19 cellular contexts compared by ENCODE assay signal in genomic region chr2:149036507-149037293, GRCh38. TPM values are rescaled to one million over a fixed set of nuclear protein-coding genes. Genes with fewer than 3 reads are reported as not detected.
"Had no signal": no experiment of that assay in that cellular context is flagged by ENCODE, and none has a peak within 500 bp of the region (broad histone marks: within the 10 kb centered on the region; RNA-seq: fewer than 3 reads in every experiment).

No MANE protein-coding gene starts in this region.

- H3K9me3 ChIP-seq: breast epithelium, pancreas, tibial artery had no signal

- H3K27ac ChIP-seq: breast epithelium, pancreas, tibial artery had no signal

- ATAC-seq: esophagus mucosa, left cardiac atrium, pancreas had no signal

- DNase-seq: activated CD4-positive, alpha-beta T cell treated with anti-CD3 and anti-CD28 coated beads, Interleukin-2, amount 50 U/mL, for 4 hours; activated effector memory CD4-positive, alpha-beta T cell treated with anti-CD3 and anti-CD28 coated beads, Interleukin-2, amount 50 U/mL, for 16 hours; activated naive CD8-positive, alpha-beta T cell treated with anti-CD3 and anti-CD28 coated beads for 36 hours; activated T-cell treated with anti-CD3 and anti-CD28 coated beads, Interleukin-2, amount 50 U/mL, for 1 hour; anterior cingulate cortex; glutamatergic neuron; immature natural killer cell; left cardiac atrium; pancreas; retina; stimulated activated CD4-positive, alpha-beta T cell treated with anti-CD3 and anti-CD28 coated beads, Interleukin-15, amount 100 ng/mL, for 24 hours; stimulated activated CD4-positive, alpha-beta T cell treated with anti-CD3 and anti-CD28 coated beads, Interleukin-4, amount 100 ng/mL, for 4 hours; tibial artery had no signal

- H3K4me1 ChIP-seq: breast epithelium, pancreas had no signal

- H3K4me3 Mint-ChIP-seq: activated naive CD8-positive, alpha-beta T cell treated with anti-CD3 and anti-CD28 coated beads for 36 hours; immature natural killer cell; natural killer cell treated with Interleukin-12 subunit alpha and Interleukin-12 subunit beta and Interleukin-15 and Interleukin-18, amount 100 ng/mL, for 72 hours; T-helper 1 cell treated with Interleukin-12 subunit alpha and Interleukin-12 subunit beta and Interleukin-4 antibody, amounts not matched to agents 30 μg/mL and 1 μg/mL, for 36 hours had no signal

- H3K9me3 Mint-ChIP-seq: activated naive CD8-positive, alpha-beta T cell treated with anti-CD3 and anti-CD28 coated beads for 36 hours; immature natural killer cell; natural killer cell treated with Interleukin-12 subunit alpha and Interleukin-12 subunit beta and Interleukin-15 and Interleukin-18, amount 100 ng/mL, for 72 hours; T-helper 1 cell treated with Interleukin-12 subunit alpha and Interleukin-12 subunit beta and Interleukin-4 antibody, amounts not matched to agents 30 μg/mL and 1 μg/mL, for 36 hours had no signal

- H3K36me3 ChIP-seq: breast epithelium, pancreas, tibial artery had no signal

- H3K27me3 ChIP-seq: breast epithelium, pancreas had no signal

- H3K36me3 Mint-ChIP-seq: activated naive CD8-positive, alpha-beta T cell treated with anti-CD3 and anti-CD28 coated beads for 36 hours; immature natural killer cell; natural killer cell treated with Interleukin-12 subunit alpha and Interleukin-12 subunit beta and Interleukin-15 and Interleukin-18, amount 100 ng/mL, for 72 hours had no signal

- H3K4me1 Mint-ChIP-seq: activated naive CD8-positive, alpha-beta T cell treated with anti-CD3 and anti-CD28 coated beads for 36 hours; immature natural killer cell had no signal

- H3K4me3 ChIP-seq: breast epithelium, pancreas, tibial artery had no signal

- H3K27ac Mint-ChIP-seq: activated naive CD8-positive, alpha-beta T cell treated with anti-CD3 and anti-CD28 coated beads for 36 hours; immature natural killer cell; natural killer cell treated with Interleukin-12 subunit alpha and Interleukin-12 subunit beta and Interleukin-15 and Interleukin-18, amount 100 ng/mL, for 72 hours; T-helper 1 cell treated with Interleukin-12 subunit alpha and Interleukin-12 subunit beta and Interleukin-4 antibody, amounts not matched to agents 30 μg/mL and 1 μg/mL, for 36 hours had no signal

RNA-seq across cellular contexts. Expression of gene LYPD6B, which starts 1.8 kb away (rescaled TPM):
- total RNA-seq: activated naive CD8-positive, alpha-beta T cell treated with anti-CD3 and anti-CD28 coated beads for 36 hours; dermis microvascular lymphatic vessel endothelial cell; left cardiac atrium; lung microvascular endothelial cell; natural killer cell treated with Interleukin-12 subunit alpha and Interleukin-12 subunit beta and Interleukin-15 and Interleukin-18, amount 100 ng/mL, for 72 hours had no signal
- polyA plus RNA-seq: immature natural killer cell had no signal
